17 cellular contexts compared by ENCODE assay signal in the genomic region with DNA sequence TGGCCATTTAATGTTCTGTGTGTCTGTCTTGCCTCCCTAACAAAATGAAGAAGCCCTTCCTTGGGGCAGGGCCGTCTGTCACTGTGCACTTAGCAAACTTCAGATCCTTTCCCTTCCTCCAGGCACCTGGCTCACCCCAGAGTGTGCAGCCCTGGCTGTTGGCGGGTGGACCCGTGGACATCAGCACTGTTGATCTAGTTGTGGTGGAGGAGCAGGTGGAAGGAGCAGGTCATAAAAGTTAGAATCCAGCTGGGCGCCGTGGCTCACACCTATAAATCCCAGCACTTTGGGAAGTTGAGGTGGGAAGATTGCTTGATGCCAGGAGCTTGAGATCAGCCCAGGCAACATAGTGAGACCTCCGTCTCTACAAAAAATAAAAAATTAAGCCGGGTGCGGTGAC. TPM values are rescaled to one million over a fixed set of nuclear protein-coding genes. Genes with fewer than 3 reads are reported as not detected.
DNase-seq lines count a peak whose midpoint lies in the region; ATAC-seq and TF ChIP-seq lines count a peak whose summit lies in the region.
"Had no signal": no experiment of that assay in that cellular context is flagged by ENCODE, and none has a peak within 500 bp of the region (broad histone marks: within the 10 kb centered on the region; RNA-seq: fewer than 3 reads in every experiment).

No MANE protein-coding gene starts in this region.

- H3K79me2 ChIP-seq in DND-41 (ENCODE audit: insufficient read depth, low read length) (no peaks in the 10 kb centered on the region), neural progenitor cell (ENCODE audit: low read depth) (no peaks in the 10 kb centered on the region), osteoblast (ENCODE audit: insufficient read depth, low read length) (no peaks in the 10 kb centered on the region)

- peaks cover 7% of the 10 kb centered on the region for H3K27me3 Mint-ChIP-seq in neural progenitor cell (ENCODE audit: insufficient read depth, low read depth)

- H3K4me1 ChIP-seq in DND-41 (ENCODE audit: insufficient read depth, low read length) = peaks cover 20% of the 10 kb centered on the region
- H3K4me1 ChIP-seq in neural progenitor cell = no peaks in the 10 kb centered on the region
- no peaks in the 10 kb centered on the region for H3K4me1 ChIP-seq in osteoblast (ENCODE audit: insufficient read depth, low read length)

- TF ChIP-seq CTCF in DND-41 (IDR thresholded peaks at IDR 0.05; ENCODE audit: borderline replicate concordance, extremely low read depth, low read length, poor library complexity, severe bottlenecking) (no peak), neural progenitor cell (IDR thresholded peaks at IDR 0.05) (no peak), osteoblast (IDR thresholded peaks at IDR 0.05; ENCODE audit: extremely low read depth, low read depth, low read length) (no peak)

- ATAC-seq in DND-41 (ENCODE audit: insufficient read depth, low read depth) = peak; percentile 36; the same call in 1 of the 3 replicates
- ATAC-seq: Panc1 had no signal

- no peaks in the 10 kb centered on the region for H3F3A ChIP-seq in neural progenitor cell (ENCODE audit: low read depth)

- 0 out of 2 replicates have a peak overlapping the region, but pooled peaks have one; percentile 44 for H3K27ac ChIP-seq in DND-41 (ENCODE audit: low read length)
- no peak overlapping the region for H3K27ac ChIP-seq in neural progenitor cell
- no peak overlapping the region for H3K27ac ChIP-seq in osteoblast (ENCODE audit: low read depth, low read length)

- H3K4me1 Mint-ChIP-seq in neural progenitor cell = no peaks in the 10 kb centered on the region

- no peaks in the 10 kb centered on the region for H4K20me1 ChIP-seq in DND-41 (ENCODE audit: insufficient read depth, low read length)
- no peaks in the 10 kb centered on the region for H4K20me1 ChIP-seq in neural progenitor cell (ENCODE audit: low read depth)
- H4K20me1 ChIP-seq in osteoblast (ENCODE audit: insufficient read depth, low read length) = no peaks in the 10 kb centered on the region

- H2AFZ ChIP-seq in DND-41 (ENCODE audit: low read depth, low read length) (no peak overlapping the region), neural progenitor cell (replicated peaks) (no peak overlapping the region), osteoblast (ENCODE audit: low read length) (no peak overlapping the region)

- H3K9me3 Mint-ChIP-seq in neural progenitor cell = peaks cover 7% of the 10 kb centered on the region

- no peaks in the 10 kb centered on the region for H3K36me3 ChIP-seq in DND-41 (ENCODE audit: insufficient read depth, low read length)
- no peaks in the 10 kb centered on the region for H3K36me3 ChIP-seq in neural progenitor cell
- H3K36me3 ChIP-seq in osteoblast (ENCODE audit: insufficient read depth, low read length) = no peaks in the 10 kb centered on the region

- H3K9ac ChIP-seq in DND-41 (ENCODE audit: low read depth, low read length) (no peak overlapping the region), neural progenitor cell (peak overlapping the region; percentile 27)

- H3K27me3 ChIP-seq in DND-41 (ENCODE audit: insufficient read depth, low read length, poor library complexity) (no peaks in the 10 kb centered on the region), neural progenitor cell (no peaks in the 10 kb centered on the region), osteoblast (ENCODE audit: insufficient read depth, low read length) (peaks cover 4% of the 10 kb centered on the region)

- DNase-seq in NCI-H2029 (lab: John Stamatoyannopoulos, UW) (peak; percentile 4), NCI-H2029 treated with DMSO at 0.1 percent for 48 hours (lab: John Stamatoyannopoulos, UW) (no peak), DND-41 (peak; percentile 20), SHP77 treated with DMSO at 0.1 percent for 48 hours (lab: John Stamatoyannopoulos, UW) (peak; percentile 12), neural progenitor cell (ENCODE audit: low spot score) (no peak), osteoblast (ENCODE audit: insufficient read length, low spot score, missing footprints) (no peak), NCI-H82 treated with DMSO at 0.1 percent for 48 hours (lab: John Stamatoyannopoulos, UW; ENCODE audit: unreplicated experiment) (no peak)
- no peak for DNase-seq in activated CD8-positive, alpha-beta memory T cell treated with anti-CD3 and anti-CD28 coated beads, Interleukin-2, amount 50 U/mL, for 48 hours
- DNase-seq: C1 segment of cervical spinal cord, COR-L47, Karpas-422, NCI-H1105 treated with DMSO at 0.1 percent for 48 hours, NCI-H1930, NCI-H524 treated with DMSO at 0.1 percent for 48 hours had no signal

- no peaks in the 10 kb centered on the region for H3K36me3 Mint-ChIP-seq in neural progenitor cell

- no peak overlapping the region for H3K4me3 ChIP-seq in DND-41 (ENCODE audit: low read depth in 1 of 2, low read length in 2 of 2)
- no peak overlapping the region for H3K4me3 ChIP-seq in neural progenitor cell
- H3K4me3 ChIP-seq in osteoblast (ENCODE audit: insufficient read depth, low read length) = no peak overlapping the region

- H3K4me2 ChIP-seq in DND-41 (ENCODE audit: insufficient read depth, low read length) = no peak overlapping the region
- no peak overlapping the region for H3K4me2 ChIP-seq in neural progenitor cell
- H3K4me2 ChIP-seq in osteoblast (ENCODE audit: insufficient read depth, low read length) = no peak overlapping the region

- H3K4me3 Mint-ChIP-seq in neural progenitor cell = no peak overlapping the region

- H3K27ac Mint-ChIP-seq in neural progenitor cell = no peak overlapping the region

- H3K9me3 ChIP-seq in DND-41 (ENCODE audit: insufficient read depth, low read length, severe bottlenecking) (no peaks in the 10 kb centered on the region), neural progenitor cell (ENCODE audit: low read depth) (no peaks in the 10 kb centered on the region), osteoblast (ENCODE audit: low read depth, low read length) (no peaks in the 10 kb centered on the region)

RNA-seq across cellular contexts. Expression of a gene that starts 12.7 kb away (rescaled TPM):
- total RNA-seq in neural progenitor cell (ENCODE audit: low replicate concordance) = 1.1 and 3.1 TPM in 2 replicates
- total RNA-seq in osteoblast = not detected in 2 replicates
- total RNA-seq: A172, Daoy had no signal

RNA-seq across cellular contexts. Expression of a gene that starts 18.2 kb away (rescaled TPM):
- total RNA-seq in neural progenitor cell (ENCODE audit: low replicate concordance) = 83.4 and 84.7 TPM in 2 replicates
- total RNA-seq in osteoblast = 69.8 and 73.5 TPM in 2 replicates

Comparison
In these comparisons a context has a peak if more than half of its experiments do, and no peak if none do; other contexts are left out.
1. DNase-seq: peak in NCI-H2029 (single experiment), DND-41 (single experiment) and SHP77 treated with DMSO at 0.1 percent for 48 hours (single experiment); none in NCI-H2029 treated with DMSO at 0.1 percent for 48 hours (single experiment), neural progenitor cell (single experiment), osteoblast (single experiment), activated CD8-positive, alpha-beta memory T cell treated with anti-CD3 and anti-CD28 coated beads, Interleukin-2, amount 50 U/mL, for 48 hours (single experiment) and NCI-H82 treated with DMSO at 0.1 percent for 48 hours (single experiment).